ENCODE assay signal across 20 cellular contexts in genomic region chr7:101104799-101105198, GRCh38. TPM values are rescaled to one million over a fixed set of nuclear protein-coding genes. Genes with fewer than 3 reads are reported as not detected.
DNase-seq lines count a peak whose midpoint lies in the region; ATAC-seq, FAIRE-seq and TF ChIP-seq lines count a peak whose summit lies in the region.
"Had no signal": no experiment of that assay in that cellular context is flagged by ENCODE, and none has a peak within 500 bp of the region (broad histone marks: within the 10 kb centered on the region; RNA-seq: fewer than 3 reads in every experiment).

No MANE protein-coding gene starts in this region.

- H3K36me3 ChIP-seq in SK-N-SH (replicated peaks in 1 of 2; ENCODE audit: control insufficient read depth in 1 of 2, insufficient read depth in 2 of 2, low read length in 1 of 2): no peaks in the 10 kb centered on the region
- no peaks in the 10 kb centered on the region for H3K36me3 ChIP-seq in K562 (ENCODE audit: control insufficient read depth, insufficient read depth, low read length)
- no peaks in the 10 kb centered on the region for H3K36me3 ChIP-seq in liver (ENCODE audit: control insufficient read depth in 4 of 4, insufficient read depth in 3 of 4, low read depth in 1 of 4, low read length in 3 of 4)
- H3K36me3 ChIP-seq in CD8-positive, alpha-beta T cell (ENCODE audit: insufficient read depth, low read length): no peaks in the 10 kb centered on the region

- CTCF ChIA-PET in SK-N-SH (lab: Yijun Ruan, JAX) (interaction anchor here (1.2 to 8.0 kb wide), 3 partner anchors 9 to 379 kb away, joined by 3 to 43 read pairs (median 4); no protein-coding TSS in a partner anchor), K562 (lab: Yijun Ruan, JAX; ENCODE audit: low intra/inter-chr PET ratio) (no interaction called here)
- CTCF ChIA-PET in CD8-positive, alpha-beta T cell (lab: Charles Lee): interaction anchor here (1.2 kb wide), 1 partner anchor 46 kb away, joined by 4 read pairs; no protein-coding TSS in a partner anchor

- H3K27me3 ChIP-seq in SK-N-SH (ENCODE audit: insufficient read depth) (no peaks in the 10 kb centered on the region), K562 (ENCODE audit: control insufficient read depth in 2 of 2, insufficient read depth in 2 of 2, low read length in 2 of 2) (no peaks in the 10 kb centered on the region), liver (ENCODE audit: control insufficient read depth in 4 of 4, insufficient read depth in 4 of 4, low read length in 3 of 4) (no peaks in the 10 kb centered on the region)
- H3K27me3 ChIP-seq in CD8-positive, alpha-beta T cell (ENCODE audit: insufficient read depth, low read length): peaks cover 4% of the 10 kb centered on the region

- no peaks in the 10 kb centered on the region for H4K20me1 ChIP-seq in SK-N-SH (ENCODE audit: insufficient read depth)
- H4K20me1 ChIP-seq in K562 (replicated peaks; ENCODE audit: control insufficient read depth, insufficient read depth, low read length): no peaks in the 10 kb centered on the region

- BruUV-seq in K562 (replicated peaks; lab: Mats Ljungman, UMichigan): no TSS peak

- intact Hi-C loops in K562 (cut with micrococcal nuclease): no loop called here
- intact Hi-C loops in CD8-positive, alpha-beta T cell (cut with DNase I, micrococcal nuclease): no loop called here

- in situ Hi-C loops in K562 (cut with MboI): no loop called here

- no peaks in the 10 kb centered on the region for H3K9me1 ChIP-seq in K562 (ENCODE audit: control insufficient read depth, insufficient read depth, low read length)

- H3K4me2 ChIP-seq in SK-N-SH (no peak overlapping the region), K562 (ENCODE audit: insufficient read depth, low read length) (no peak overlapping the region)
- H3K4me2 ChIP-seq: KMS-11 had no signal

- TF ChIP-seq RAD21 in SK-N-SH (IDR thresholded peaks at IDR 0.05; ENCODE audit: low read length) (no peak), K562 (CRISPR knock-in tag; conservative IDR thresholded peaks at IDR 0.05 in 1 of 2, IDR thresholded peaks at IDR 0.05 in 1 of 2) (no peak), liver (IDR thresholded peaks at IDR 0.05) (no peak)

- TF ChIP-seq EP300 in SK-N-SH (IDR thresholded peaks at IDR 0.05; ENCODE audit: borderline replicate concordance in 1 of 2, low read depth in 1 of 2, low read length in 1 of 2) (no peak), K562 (IDR thresholded peaks at IDR 0.05; ENCODE audit: low read length) (no peak)

- H3K4me1 Mint-ChIP-seq in CD8-positive, alpha-beta T cell (ENCODE audit: low read depth): peaks cover 9% of the 10 kb centered on the region

- DNase-seq in SK-N-SH: no peak
- DNase-seq in K562 (ENCODE audit: extremely low read depth in 1 of 4, low spot score in 3 of 4): no peak
- DNase-seq in T-helper 9 cell: no peak
- DNase-seq in CD8-positive, alpha-beta T cell: no peak
- no peak for DNase-seq in D341Med (ENCODE audit: low spot score)
- DNase-seq: C1 segment of cervical spinal cord; NCI-H1092 treated with DMSO at 0.1 percent for 48 hours; NCI-H1694; NCI-H345; NCI-H69; NK-92 treated with Interleukin-12 subunit alpha and Interleukin-12 subunit beta, amount 100 ng/mL, for 24 hours; PC-3; SHP77 had no signal

- no peak overlapping the region for H3K4me3 ChIP-seq in SK-N-SH (ENCODE audit: low read depth in 2 of 2, low read length in 1 of 2)
- no peak overlapping the region for H3K4me3 ChIP-seq in K562
- no peak overlapping the region for H3K4me3 ChIP-seq in liver (ENCODE audit: low read depth in 1 of 3, low read length in 3 of 3)
- no peak overlapping the region for H3K4me3 ChIP-seq in CD8-positive, alpha-beta T cell (ENCODE audit: low read depth, low read length)
- H3K4me3 ChIP-seq: GM12878 had no signal

- H3K9ac ChIP-seq in SK-N-SH (no peak overlapping the region), K562 (ENCODE audit: insufficient read depth in 1 of 2, low read depth in 2 of 2, low read length in 2 of 2) (peak overlapping the region in 1 of 2 experiments; percentile 2; a peak in 1 of 4 replicates), liver (ENCODE audit: low read depth in 1 of 2, low read length in 2 of 2) (no peak overlapping the region)
- H3K9ac ChIP-seq: KMS-11 had no signal

- TF ChIP-seq POLR2A in K562 (conservative IDR thresholded peaks at IDR 0.05): no peak

- ATAC-seq in SK-N-SH treated with all-trans-retinoic acid at 6 μM for 48 hours (no peak), K562 (no peak), HG03442 (IDR thresholded peaks at IDR 0.05; ENCODE audit: unreplicated experiment) (no peak)
- no peak for ATAC-seq in CD8-positive, alpha-beta T cell
- ATAC-seq: GM12878, PC-3 had no signal

- no peaks in the 10 kb centered on the region for H3K9me3 Mint-ChIP-seq in CD8-positive, alpha-beta T cell

- H2AFZ ChIP-seq in SK-N-SH (ENCODE audit: low read depth) (no peak overlapping the region), K562 (ENCODE audit: low read depth, low read length) (0 out of 2 replicates have a peak overlapping the region, but pooled peaks have one; percentile 43)

- H3K79me2 ChIP-seq in SK-N-SH (ENCODE audit: insufficient read depth) (peaks cover 56% of the 10 kb centered on the region), K562 (ENCODE audit: control insufficient read depth, insufficient read depth, low read length) (no peaks in the 10 kb centered on the region)

- peaks cover 25% of the 10 kb centered on the region for H3F3A ChIP-seq in SK-N-SH (replicated peaks; ENCODE audit: insufficient read depth)

- H3K27ac ChIP-seq in SK-N-SH (ENCODE audit: low read depth in 2 of 2, low read length in 1 of 2) (no peak overlapping the region), K562 (ENCODE audit: extremely low read depth, low read depth, low read length) (no peak overlapping the region), liver (ENCODE audit: low read depth in 1 of 2, low read length in 2 of 2) (peak overlapping the region; percentile 85 to 98)
- no peak overlapping the region for H3K27ac ChIP-seq in CD8-positive, alpha-beta T cell (ENCODE audit: low read depth, low read length)
- H3K27ac ChIP-seq: 22Rv1, KMS-11 had no signal

- H3K27ac Mint-ChIP-seq in CD8-positive, alpha-beta T cell: no peak overlapping the region

- H3K4me3 Mint-ChIP-seq in CD8-positive, alpha-beta T cell: no peak overlapping the region

- POLR2A ChIA-PET in SK-N-SH (lab: Yijun Ruan, JAX) (no interaction called here), K562 (lab: Yijun Ruan, JAX) (interaction anchor here (0.8 to 1.2 kb wide), 5 partner anchors 8 to 23 kb away, joined by 3 to 5 read pairs (median 3); no protein-coding TSS in a partner anchor)
- POLR2A ChIA-PET in CD8-positive, alpha-beta T cell (lab: Charles Lee): no interaction called here

- no peaks in the 10 kb centered on the region for H3K9me2 ChIP-seq in SK-N-SH

- FAIRE-seq in K562 (lab: Jason Lieb, UNC): no peak
- FAIRE-seq: GM12878, GM18507 had no signal

- H3K4me1 ChIP-seq in SK-N-SH (ENCODE audit: control insufficient read depth in 1 of 2, insufficient read depth in 2 of 2, low read depth in 1 of 2, low read length in 1 of 2) (peaks cover 6 to 48% of the 10 kb centered on the region in 2 experiments; a peak in 3 of 4 replicates), K562 (replicated peaks in 1 of 2; ENCODE audit: control insufficient read depth in 2 of 2, insufficient read depth in 2 of 2, low read length in 2 of 2) (peaks cover 30 to 41% of the 10 kb centered on the region in 2 experiments), liver (ENCODE audit: control insufficient read depth in 4 of 4, insufficient read depth in 4 of 4, low read length in 3 of 4) (peaks cover 8 to 34% (median 21%) of the 10 kb centered on the region in 4 donors)
- no peaks in the 10 kb centered on the region for H3K4me1 ChIP-seq in CD8-positive, alpha-beta T cell (ENCODE audit: insufficient read depth, low read length)

- 67% methylated on average over 3 of the region's 3 CpGs for WGBS in SK-N-SH (ENCODE audit: low lambda C conversion rate)
- WGBS in K562 (ENCODE audit: insufficient coverage, low coverage, missing lambda C conversion rate): 77% methylated on average over 3 of the region's 3 CpGs
- whole genome bisulfite sequencing in liver: 62% methylated on average over 3 of the region's 3 CpGs

- H3K9me3 ChIP-seq in SK-N-SH (no peaks in the 10 kb centered on the region), K562 (replicated peaks; ENCODE audit: control insufficient read depth, insufficient read depth, low read depth, low read length) (no peaks in the 10 kb centered on the region), liver (ENCODE audit: control insufficient read depth in 4 of 4, low read length in 3 of 4) (no peaks in the 10 kb centered on the region)
- no peaks in the 10 kb centered on the region for H3K9me3 ChIP-seq in CD8-positive, alpha-beta T cell (ENCODE audit: low read length)

- H3K36me3 Mint-ChIP-seq in CD8-positive, alpha-beta T cell: no peaks in the 10 kb centered on the region

- peaks cover 40% of the 10 kb centered on the region for H3K27me3 Mint-ChIP-seq in CD8-positive, alpha-beta T cell (ENCODE audit: low read depth)

- TF ChIP-seq CTCF in SK-N-SH (IDR thresholded peaks at IDR 0.05) (no peak), K562 (IDR thresholded peaks at IDR 0.05 in 2 of 3, conservative IDR thresholded peaks at IDR 0.05 in 1 of 3; ENCODE audit: insufficient read depth in 2 of 3, low read depth in 1 of 3, low read length in 3 of 3) (no peak), liver (IDR thresholded peaks at IDR 0.05; ENCODE audit: low read depth, low read length, missing input control) (no peak)
- no peak for TF ChIP-seq CTCF in CD8-positive, alpha-beta T cell (IDR thresholded peaks at IDR 0.05)

RNA-seq across cellular contexts. Expression of gene TRIM56, which starts 19.5 kb away (rescaled TPM):
- polyA plus RNA-seq in SK-N-SH (2012; rRNA removed): 2.5 and 2.9 TPM in 2 replicates
- 2.4 TPM in 2 replicates for polyA plus RNA-seq in SK-N-SH (2012; cell fraction: cytosol; rRNA removed)
- 7.4 and 7.8 TPM in 2 replicates for polyA plus RNA-seq in SK-N-SH (2012; cell fraction: nucleus; rRNA removed)
- 30.8 and 42.4 TPM in 2 replicates for total RNA-seq in K562 (2011; cell fraction: chromatin; rRNA removed; ENCODE audit: low replicate concordance)
- total RNA-seq in K562 (2011; cell fraction: nucleolus; rRNA removed): 23.3 and 25.4 TPM in 2 replicates
- 26.5 and 28.8 TPM in 2 replicates for total RNA-seq in K562 (2011; cell fraction: nucleoplasm; rRNA removed)
- total RNA-seq in K562 (2014; rRNA removed): 13.3 and 13.8 TPM in 2 replicates
- 8.2 and 11.6 TPM in 2 replicates for total RNA-seq in K562 (2014; rRNA removed; fragmentation: Illumina TruSeq; extraction: Trizol)
- total RNA-seq in K562 (2015; rRNA removed; fragmentation: Illumina TruSeq; extraction: Trizol): 10.4 and 12.1 TPM in 2 replicates
- total RNA-seq in K562 (2021): 26.6 and 29.7 TPM in 2 replicates
- polyA plus RNA-seq in K562 (2011; rRNA removed): 4.5 and 6.4 TPM in 2 replicates
- 2.3 and 6.2 TPM in 2 replicates for polyA plus RNA-seq in K562 (2011; cell fraction: cytosol; rRNA removed)
- 5.8 and 11.0 TPM in 2 replicates for polyA plus RNA-seq in K562 (2011; cell fraction: nucleus; rRNA removed)
- polyA plus RNA-seq in K562 (2012): 23.0 and 23.6 TPM in 2 replicates
- polyA plus RNA-seq in K562 (2014; fragmentation: Illumina TruSeq; extraction: Trizol): 13.3 and 15.1 TPM in 2 replicates
- polyA plus RNA-seq in K562 (2014; fragmentation: Nextera tagmentation; extraction: Ambion mirVana): 1 to 10 TPM; 2.0 to 2.7 TPM
- polyA plus RNA-seq in K562 (2014; rRNA removed): 10.3 and 12.5 TPM in 2 replicates
- 9.8 and 19.8 TPM in 2 replicates for polyA minus RNA-seq in K562 (2011; rRNA and poly(A)+ RNA removed)
- 5.8 and 8.5 TPM in 2 replicates for polyA minus RNA-seq in K562 (2011; cell fraction: cytosol; rRNA and poly(A)+ RNA removed)
- polyA minus RNA-seq in K562 (2011; cell fraction: nucleus; rRNA and poly(A)+ RNA removed): 7.5 and 7.7 TPM in 2 replicates
- 10 to 100 TPM in 1 of 2 donors, 1 to 10 TPM in 1; 9.2 to 15.6 TPM for total RNA-seq in liver
- polyA plus RNA-seq in liver: 1 to 10 TPM; 4.8 to 6.1 TPM
- total RNA-seq in CD8-positive, alpha-beta T cell: 10 to 100 TPM; 24.0 to 26.0 TPM

RNA-seq across cellular contexts. Expression of gene SERPINE1, which starts 22.1 kb away (rescaled TPM):
- polyA plus RNA-seq in SK-N-SH (2012; rRNA removed) (4,174 and 5,753 TPM in 2 replicates), K562 (2011; rRNA removed) (2.2 and 4.8 TPM in 2 replicates), K562 (2014; fragmentation: Illumina TruSeq; extraction: Trizol) (1.0 and 1.1 TPM in 2 replicates), K562 (2014; fragmentation: Nextera tagmentation; extraction: Ambion mirVana) (1 to 10 TPM in 1 of 2 experiments, under 1 TPM in 1; 0.89 to 1.6 TPM), K562 (2014; rRNA removed) (0.54 and 0.62 TPM in 2 replicates), liver (10 to 100 TPM in 1 of 2 donors, 1 to 10 TPM in 1; 5.8 to 18.6 TPM)
- polyA plus RNA-seq in SK-N-SH (2012; cell fraction: cytosol; rRNA removed): 2,518 and 3,426 TPM in 2 replicates
- polyA plus RNA-seq in SK-N-SH (2012; cell fraction: nucleus; rRNA removed): 3,662 and 5,083 TPM in 2 replicates
- 3.1 and 8.6 TPM in 2 replicates for total RNA-seq in K562 (2011; cell fraction: chromatin; rRNA removed; ENCODE audit: low replicate concordance)
- total RNA-seq in K562 (2011; cell fraction: nucleolus; rRNA removed): 5.8 and 14.3 TPM in 2 replicates
- 5.1 and 8.0 TPM in 2 replicates for total RNA-seq in K562 (2011; cell fraction: nucleoplasm; rRNA removed)
- total RNA-seq in K562 (2014; rRNA removed) (0.73 and 0.91 TPM in 2 replicates), K562 (2014; rRNA removed; fragmentation: Illumina TruSeq; extraction: Trizol) (0.44 and 0.67 TPM in 2 replicates), K562 (2015; rRNA removed; fragmentation: Illumina TruSeq; extraction: Trizol) (0.22 and 0.23 TPM in 2 replicates), K562 (2021) (0.98 and 1.3 TPM in 2 replicates), liver (10 to 100 TPM in 1 of 2 donors, under 1 TPM in 1; 0.93 to 10.2 TPM)
- 3.0 and 10.7 TPM in 2 replicates for polyA plus RNA-seq in K562 (2011; cell fraction: cytosol; rRNA removed)
- polyA plus RNA-seq in K562 (2011; cell fraction: nucleus; rRNA removed): 1.2 and 5.4 TPM in 2 replicates
- polyA plus RNA-seq in K562 (2012): 2.2 and 4.3 TPM in 2 replicates
- 1.5 and 6.2 TPM in 2 replicates for polyA minus RNA-seq in K562 (2011; rRNA and poly(A)+ RNA removed)
- polyA minus RNA-seq in K562 (2011; cell fraction: cytosol; rRNA and poly(A)+ RNA removed): 5.0 and 5.4 TPM in 2 replicates
- 0.44 and 1.6 TPM in 2 replicates for polyA minus RNA-seq in K562 (2011; cell fraction: nucleus; rRNA and poly(A)+ RNA removed)
- total RNA-seq in CD8-positive, alpha-beta T cell: under 1 TPM; 0.14 to 0.24 TPM

RNA-seq across cellular contexts. Expression of gene AP1S1, which starts 49.5 kb away (rescaled TPM):
- 616 and 704 TPM in 2 replicates for polyA plus RNA-seq in SK-N-SH (2012; rRNA removed)
- 481 and 593 TPM in 2 replicates for polyA plus RNA-seq in SK-N-SH (2012; cell fraction: cytosol; rRNA removed)
- 340 and 390 TPM in 2 replicates for polyA plus RNA-seq in SK-N-SH (2012; cell fraction: nucleus; rRNA removed)
- total RNA-seq in K562 (2011; cell fraction: chromatin; rRNA removed; ENCODE audit: low replicate concordance): 16.8 and 29.1 TPM in 2 replicates
- 29.0 and 30.9 TPM in 2 replicates for total RNA-seq in K562 (2011; cell fraction: nucleolus; rRNA removed)
- 25.1 and 27.9 TPM in 2 replicates for total RNA-seq in K562 (2011; cell fraction: nucleoplasm; rRNA removed)
- 149 and 163 TPM in 2 replicates for total RNA-seq in K562 (2014; rRNA removed)
- total RNA-seq in K562 (2014; rRNA removed; fragmentation: Illumina TruSeq; extraction: Trizol): 68.6 and 77.7 TPM in 2 replicates
- total RNA-seq in K562 (2015; rRNA removed; fragmentation: Illumina TruSeq; extraction: Trizol): 71.8 and 71.9 TPM in 2 replicates
- 89.4 and 91.2 TPM in 2 replicates for total RNA-seq in K562 (2021)
- 113 and 121 TPM in 2 replicates for polyA plus RNA-seq in K562 (2011; rRNA removed)
- 106 and 108 TPM in 2 replicates for polyA plus RNA-seq in K562 (2011; cell fraction: cytosol; rRNA removed)
- 56.4 and 60.9 TPM in 2 replicates for polyA plus RNA-seq in K562 (2011; cell fraction: nucleus; rRNA removed)
- 106 and 166 TPM in 2 replicates for polyA plus RNA-seq in K562 (2012)
- 79.8 and 104 TPM in 2 replicates for polyA plus RNA-seq in K562 (2014; fragmentation: Illumina TruSeq; extraction: Trizol)
- polyA plus RNA-seq in K562 (2014; fragmentation: Nextera tagmentation; extraction: Ambion mirVana): 10 to 100 TPM in 1 of 2 experiments, 1 to 10 TPM in 1; 4.4 to 13.6 TPM
- polyA plus RNA-seq in K562 (2014; rRNA removed): 125 and 188 TPM in 2 replicates
- polyA minus RNA-seq in K562 (2011; rRNA and poly(A)+ RNA removed): 53.4 and 71.7 TPM in 2 replicates
- 25.1 and 29.0 TPM in 2 replicates for polyA minus RNA-seq in K562 (2011; cell fraction: cytosol; rRNA and poly(A)+ RNA removed)
- polyA minus RNA-seq in K562 (2011; cell fraction: nucleus; rRNA and poly(A)+ RNA removed): 5.1 and 9.2 TPM in 2 replicates
- 10 to 100 TPM; 20.9 to 23.1 TPM for total RNA-seq in liver
- 10 to 100 TPM; 13.8 to 25.7 TPM for polyA plus RNA-seq in liver
- 1 to 10 TPM; 2.1 to 2.2 TPM for total RNA-seq in CD8-positive, alpha-beta T cell

Comparison
In these comparisons a context has a peak if more than half of its experiments do, and no peak if none do; other contexts are left out.
1. H3K27ac ChIP-seq: peak in liver (2 of 2); none in SK-N-SH (0 of 2), K562 (single experiment) and CD8-positive, alpha-beta T cell (single experiment).
2. RNA of gene AP1S1, which starts 49.5 kb away (total RNA-seq): 16.8 to 163 TPM in K562 and 20.9 to 23.1 TPM in liver; 2.1 to 2.2 TPM in CD8-positive, alpha-beta T cell; every median in the first group is over 4 times any median in the second.
3. Of the 27 proteins assayed by ChIP-seq in both K562 and SK-N-SH: peak only in K562: none; only in SK-N-SH: MAX; in both: none; in neither: 26.